Comparison of ENCODE assay signal across 28 cellular contexts in the genomic region with DNA sequence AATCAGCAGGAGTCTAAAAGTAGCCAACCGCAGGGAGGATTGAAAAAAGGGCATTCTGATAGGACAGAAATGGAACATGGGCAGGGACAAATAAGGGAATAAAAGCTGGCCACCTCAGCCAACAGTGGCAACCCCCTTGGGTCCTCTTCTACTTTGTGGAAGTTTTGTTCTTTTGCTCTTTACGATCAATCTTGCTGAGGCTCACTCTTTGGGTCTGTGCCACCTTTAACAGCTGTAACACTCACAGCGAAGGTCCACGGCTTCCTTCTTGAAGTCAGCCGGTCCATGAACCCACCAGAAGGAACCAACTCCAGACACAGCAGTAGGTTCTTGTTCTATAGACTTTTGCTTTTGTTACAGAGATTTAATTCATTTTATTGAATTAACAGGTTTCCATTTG.
"Had no signal": no experiment of that assay in that cellular context is flagged by ENCODE, and none has a peak within 500 bp of the region (broad histone marks: within the 10 kb centered on the region; RNA-seq: fewer than 3 reads in every experiment).

No MANE protein-coding gene starts in this region.

- H3K9me3 ChIP-seq: ovary, right atrium auricular region, right lobe of liver, upper lobe of left lung, vagina had no signal

- H3K4me3 Mint-ChIP-seq: naive B cell; naive thymus-derived CD8-positive, alpha-beta T cell; natural killer cell treated with Interleukin-12 subunit alpha and Interleukin-12 subunit beta and Interleukin-15 and Interleukin-18, amount 100 ng/mL, for 72 hours; nephron progenitor cell; neural progenitor cell; stimulated activated effector memory CD8-positive, alpha-beta T cell treated with anti-CD3 and anti-CD28 coated beads, Interleukin-12 subunit alpha, Interleukin-12 subunit beta, amount 100 ng/mL, for 72 hours; stimulated activated naive B cell treated with anti-CD40 and anti-IgM and Interleukin-4, amounts not matched to agents 10 μg/mL and 1 μg/mL and 100 μg/mL, for 72 hours; stimulated activated naive CD8-positive, alpha-beta T cell treated with anti-CD3 and anti-CD28 coated beads, Interleukin-15, Interleukin-2, amounts not matched to agents 100 ng/mL and 50 ng/mL, for 24 hours had no signal

- H3K4me3 ChIP-seq: neural progenitor cell, ovary, right atrium auricular region, right lobe of liver, sigmoid colon, stomach, upper lobe of left lung, vagina had no signal

- H3K4me1 ChIP-seq: neural progenitor cell, parathyroid adenoma, right atrium auricular region, right lobe of liver, sigmoid colon, stomach, tibial nerve, upper lobe of left lung, vagina had no signal

- H3K9me3 Mint-ChIP-seq: neural progenitor cell had no signal

- H3K36me3 Mint-ChIP-seq: naive B cell; naive thymus-derived CD8-positive, alpha-beta T cell; natural killer cell treated with Interleukin-12 subunit alpha and Interleukin-12 subunit beta and Interleukin-15 and Interleukin-18, amount 100 ng/mL, for 72 hours; neural progenitor cell; stimulated activated effector memory CD8-positive, alpha-beta T cell treated with anti-CD3 and anti-CD28 coated beads, Interleukin-12 subunit alpha, Interleukin-12 subunit beta, amount 100 ng/mL, for 72 hours; stimulated activated naive B cell treated with anti-CD40 and anti-IgM and Interleukin-4, amounts not matched to agents 10 μg/mL and 1 μg/mL and 100 μg/mL, for 72 hours had no signal

- H3K27ac ChIP-seq: neural progenitor cell, ovary, parathyroid adenoma, right atrium auricular region, right lobe of liver, sigmoid colon, stomach, upper lobe of left lung, vagina had no signal

- H2AFZ ChIP-seq: neural progenitor cell, parathyroid adenoma had no signal

- H3K4me2 ChIP-seq: neural progenitor cell had no signal

- H3K36me3 ChIP-seq: neural progenitor cell, ovary, right atrium auricular region, right lobe of liver, sigmoid colon, stomach, tibial nerve, upper lobe of left lung, vagina had no signal

- H3K27me3 Mint-ChIP-seq: naive B cell; naive thymus-derived CD8-positive, alpha-beta T cell; natural killer cell treated with Interleukin-12 subunit alpha and Interleukin-12 subunit beta and Interleukin-15 and Interleukin-18, amount 100 ng/mL, for 72 hours; progenitor cell of endocrine pancreas; stimulated activated naive B cell treated with anti-CD40 and anti-IgM and Interleukin-4, amounts not matched to agents 10 μg/mL and 1 μg/mL and 100 μg/mL, for 72 hours; stimulated activated naive CD8-positive, alpha-beta T cell treated with anti-CD3 and anti-CD28 coated beads, Interleukin-15, Interleukin-2, amounts not matched to agents 100 ng/mL and 50 ng/mL, for 24 hours had no signal

- H3K9ac ChIP-seq: neural progenitor cell, parathyroid adenoma had no signal

- H3K27ac Mint-ChIP-seq: naive thymus-derived CD8-positive, alpha-beta T cell; natural killer cell treated with Interleukin-12 subunit alpha and Interleukin-12 subunit beta and Interleukin-15 and Interleukin-18, amount 100 ng/mL, for 72 hours; nephron progenitor cell; progenitor cell of endocrine pancreas; stimulated activated effector memory CD8-positive, alpha-beta T cell treated with anti-CD3 and anti-CD28 coated beads, Interleukin-12 subunit alpha, Interleukin-12 subunit beta, amount 100 ng/mL, for 72 hours; stimulated activated naive B cell treated with anti-CD40 and anti-IgM and Interleukin-4, amounts not matched to agents 10 μg/mL and 1 μg/mL and 100 μg/mL, for 72 hours; stimulated activated naive CD8-positive, alpha-beta T cell treated with anti-CD3 and anti-CD28 coated beads, Interleukin-15, Interleukin-2, amounts not matched to agents 100 ng/mL and 50 ng/mL, for 24 hours had no signal

- H3K79me2 ChIP-seq: parathyroid adenoma had no signal

- H3K4me1 Mint-ChIP-seq: naive B cell; naive thymus-derived CD8-positive, alpha-beta T cell; nephron progenitor cell; neural progenitor cell; stimulated activated effector memory CD8-positive, alpha-beta T cell treated with anti-CD3 and anti-CD28 coated beads, Interleukin-12 subunit alpha, Interleukin-12 subunit beta, amount 100 ng/mL, for 72 hours; stimulated activated naive B cell treated with anti-CD40 and anti-IgM and Interleukin-4, amounts not matched to agents 10 μg/mL and 1 μg/mL and 100 μg/mL, for 72 hours had no signal

- DNase-seq: naive B cell; naive thymus-derived CD8-positive, alpha-beta T cell; nephron progenitor cell; occipital lobe; ovary; posterior cingulate gyrus; retina; right lobe of liver; sigmoid colon; small intestine; stimulated activated CD4-positive, alpha-beta T cell treated with anti-CD3 and anti-CD28 coated beads, Interleukin-15, amount 100 ng/mL, for 24 hours; stimulated activated CD4-positive, alpha-beta T cell treated with anti-CD3 and anti-CD28 coated beads, Interleukin-2, amount 100 ng/mL, for 24 hours; stimulated activated CD4-positive, alpha-beta T cell treated with anti-CD3 and anti-CD28 coated beads, Interleukin-2, amount 100 ng/mL, for 48 hours; stimulated activated CD4-positive, alpha-beta T cell treated with anti-CD3 and anti-CD28 coated beads, Interleukin-4, amount 100 ng/mL, for 24 hours; stimulated activated naive B cell treated with anti-CD40 and anti-IgM and Interleukin-4, amounts not matched to agents 10 μg/mL and 1 μg/mL and 100 μg/mL, for 72 hours; stimulated activated naive CD4-positive, alpha-beta T cell treated with Interleukin-2 at 50 U/mL for 16 hours; stomach; trophoblast cell; upper lobe of left lung had no signal

- H3K27me3 ChIP-seq: neural progenitor cell, ovary, right atrium auricular region, right lobe of liver, sigmoid colon, stomach, tibial nerve, upper lobe of left lung, vagina had no signal
